ENCODE assay signal across 14 cellular contexts in genomic region chr1:205601209-205601608, GRCh38.
"Had no signal": no experiment of that assay in that cellular context is flagged by ENCODE, and none has a peak within 500 bp of the region (broad histone marks: within the 10 kb centered on the region; RNA-seq: fewer than 3 reads in every experiment).

No MANE protein-coding gene starts in this region.

- H3K9me3 Mint-ChIP-seq: dendritic cell treated with granulocyte-macrophage colony-stimulating factor and Interleukin-4, amounts not matched to agents 40 ng/mL and 50 ng/mL, for 4 days; naive thymus-derived CD8-positive, alpha-beta T cell; stimulated activated effector memory CD8-positive, alpha-beta T cell treated with anti-CD3 and anti-CD28 coated beads, Interleukin-12 subunit alpha, Interleukin-12 subunit beta, amount 100 ng/mL, for 72 hours had no signal

- H3K4me3 Mint-ChIP-seq: dendritic cell treated with granulocyte-macrophage colony-stimulating factor and Interleukin-4, amounts not matched to agents 40 ng/mL and 50 ng/mL, for 4 days; naive thymus-derived CD8-positive, alpha-beta T cell; stimulated activated effector memory CD8-positive, alpha-beta T cell treated with anti-CD3 and anti-CD28 coated beads, Interleukin-12 subunit alpha, Interleukin-12 subunit beta, amount 100 ng/mL, for 72 hours had no signal

- DNase-seq: activated CD4-positive, alpha-beta T cell treated with anti-CD3 and anti-CD28 coated beads, Interleukin-2, amount 50 U/mL, for 1 hour; activated CD4-positive, CD25-positive, alpha-beta regulatory T cell treated with anti-CD3 and anti-CD28 coated beads, Interleukin-2, amount 50 U/mL, for 72 hours; effector CD8-positive, alpha-beta T cell; mesendoderm; naive thymus-derived CD8-positive, alpha-beta T cell; sigmoid colon; stimulated activated CD4-positive, alpha-beta T cell treated with anti-CD3 and anti-CD28 coated beads, Interleukin-4, amount 100 ng/mL, for 24 hours; stomach; T-helper 1 cell; T1000; trophoblast cell had no signal

- H3K27me3 Mint-ChIP-seq: activated naive CD8-positive, alpha-beta T cell; dendritic cell treated with granulocyte-macrophage colony-stimulating factor and Interleukin-4, amounts not matched to agents 40 ng/mL and 50 ng/mL, for 4 days; naive thymus-derived CD8-positive, alpha-beta T cell had no signal

- ATAC-seq: naive thymus-derived CD8-positive, alpha-beta T cell; stimulated activated effector memory CD8-positive, alpha-beta T cell treated with anti-CD3 and anti-CD28 coated beads, Interleukin-12 subunit alpha, Interleukin-12 subunit beta, amount 100 ng/mL, for 72 hours had no signal

- H3K27ac Mint-ChIP-seq: dendritic cell treated with granulocyte-macrophage colony-stimulating factor and Interleukin-4, amounts not matched to agents 40 ng/mL and 50 ng/mL, for 4 days; stimulated activated effector memory CD8-positive, alpha-beta T cell treated with anti-CD3 and anti-CD28 coated beads, Interleukin-12 subunit alpha, Interleukin-12 subunit beta, amount 100 ng/mL, for 72 hours had no signal
